Comparison of ENCODE assay signal across 1 cellular context in the genomic region with DNA sequence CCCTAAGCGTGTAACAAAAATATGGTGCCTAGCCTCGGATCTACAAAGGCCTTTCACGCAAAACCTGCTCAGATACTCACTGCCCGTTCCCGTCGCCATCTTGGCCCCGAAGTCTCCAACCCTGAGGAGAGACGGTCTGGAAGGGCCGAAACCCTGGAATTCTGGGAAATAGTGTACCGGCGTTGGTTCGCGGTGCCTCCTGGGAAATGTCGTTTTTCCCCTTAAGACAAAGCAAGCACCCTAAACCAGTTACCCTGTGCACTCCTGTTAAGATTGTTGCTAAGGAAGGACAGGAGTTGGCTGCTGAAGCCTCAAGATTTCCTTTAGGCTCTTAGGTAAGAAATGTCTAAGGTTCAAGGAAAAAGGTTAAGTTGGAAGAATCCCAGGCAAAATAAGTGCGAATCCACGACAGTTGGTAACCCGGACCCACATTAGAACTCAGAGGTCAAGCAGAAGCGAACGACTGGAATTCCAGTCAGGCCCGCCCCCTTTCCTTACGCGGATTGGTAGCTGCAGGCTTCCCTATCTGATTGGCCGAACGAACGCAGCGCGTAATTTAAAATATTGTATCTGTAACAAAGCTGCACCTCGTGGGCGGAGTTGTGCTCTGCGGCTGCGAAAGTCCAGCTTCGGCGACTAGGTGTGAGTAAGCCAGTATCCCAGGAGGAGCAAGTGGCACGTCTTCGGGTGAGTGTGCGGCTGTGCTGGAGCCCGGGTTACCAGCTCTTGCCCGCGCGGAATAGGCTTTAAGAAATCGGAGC.
TF ChIP-seq lines count a peak whose summit lies in the region.

A gene with protein sequence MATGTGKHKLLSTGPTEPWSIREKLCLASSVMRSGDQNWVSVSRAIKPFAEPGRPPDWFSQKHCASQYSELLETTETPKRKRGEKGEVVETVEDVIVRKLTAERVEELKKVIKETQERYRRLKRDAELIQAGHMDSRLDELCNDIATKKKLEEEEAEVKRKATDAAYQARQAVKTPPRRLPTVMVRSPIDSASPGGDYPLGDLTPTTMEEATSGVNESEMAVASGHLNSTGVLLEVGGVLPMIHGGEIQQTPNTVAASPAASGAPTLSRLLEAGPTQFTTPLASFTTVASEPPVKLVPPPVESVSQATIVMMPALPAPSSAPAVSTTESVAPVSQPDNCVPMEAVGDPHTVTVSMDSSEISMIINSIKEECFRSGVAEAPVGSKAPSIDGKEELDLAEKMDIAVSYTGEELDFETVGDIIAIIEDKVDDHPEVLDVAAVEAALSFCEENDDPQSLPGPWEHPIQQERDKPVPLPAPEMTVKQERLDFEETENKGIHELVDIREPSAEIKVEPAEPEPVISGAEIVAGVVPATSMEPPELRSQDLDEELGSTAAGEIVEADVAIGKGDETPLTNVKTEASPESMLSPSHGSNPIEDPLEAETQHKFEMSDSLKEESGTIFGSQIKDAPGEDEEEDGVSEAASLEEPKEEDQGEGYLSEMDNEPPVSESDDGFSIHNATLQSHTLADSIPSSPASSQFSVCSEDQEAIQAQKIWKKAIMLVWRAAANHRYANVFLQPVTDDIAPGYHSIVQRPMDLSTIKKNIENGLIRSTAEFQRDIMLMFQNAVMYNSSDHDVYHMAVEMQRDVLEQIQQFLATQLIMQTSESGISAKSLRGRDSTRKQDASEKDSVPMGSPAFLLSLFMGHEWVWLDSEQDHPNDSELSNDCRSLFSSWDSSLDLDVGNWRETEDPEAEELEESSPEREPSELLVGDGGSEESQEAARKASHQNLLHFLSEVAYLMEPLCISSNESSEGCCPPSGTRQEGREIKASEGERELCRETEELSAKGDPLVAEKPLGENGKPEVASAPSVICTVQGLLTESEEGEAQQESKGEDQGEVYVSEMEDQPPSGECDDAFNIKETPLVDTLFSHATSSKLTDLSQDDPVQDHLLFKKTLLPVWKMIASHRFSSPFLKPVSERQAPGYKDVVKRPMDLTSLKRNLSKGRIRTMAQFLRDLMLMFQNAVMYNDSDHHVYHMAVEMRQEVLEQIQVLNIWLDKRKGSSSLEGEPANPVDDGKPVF (minus strand): TSS at position 115 of the 761 bp plus-strand sequence. CDS start 16 bp downstream, at position 99.
A gene (plus strand): TSS at position 597 of the 761 bp plus-strand sequence. CDS start 569 bp downstream, outside the sequence.

TF ChIP-seq in GM12878, 131 proteins besides CTCF, POLR2A, EP300 and RAD21 (continued from another document and continues in another):
- TF ChIP-seq, protein P1, sequence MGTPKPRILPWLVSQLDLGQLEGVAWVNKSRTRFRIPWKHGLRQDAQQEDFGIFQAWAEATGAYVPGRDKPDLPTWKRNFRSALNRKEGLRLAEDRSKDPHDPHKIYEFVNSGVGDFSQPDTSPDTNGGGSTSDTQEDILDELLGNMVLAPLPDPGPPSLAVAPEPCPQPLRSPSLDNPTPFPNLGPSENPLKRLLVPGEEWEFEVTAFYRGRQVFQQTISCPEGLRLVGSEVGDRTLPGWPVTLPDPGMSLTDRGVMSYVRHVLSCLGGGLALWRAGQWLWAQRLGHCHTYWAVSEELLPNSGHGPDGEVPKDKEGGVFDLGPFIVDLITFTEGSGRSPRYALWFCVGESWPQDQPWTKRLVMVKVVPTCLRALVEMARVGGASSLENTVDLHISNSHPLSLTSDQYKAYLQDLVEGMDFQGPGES (IDR thresholded peaks at IDR 0.05) = peak; percentile 41; the same call in 1 of the 2 replicates
- TF ChIP-seq, protein P2, sequence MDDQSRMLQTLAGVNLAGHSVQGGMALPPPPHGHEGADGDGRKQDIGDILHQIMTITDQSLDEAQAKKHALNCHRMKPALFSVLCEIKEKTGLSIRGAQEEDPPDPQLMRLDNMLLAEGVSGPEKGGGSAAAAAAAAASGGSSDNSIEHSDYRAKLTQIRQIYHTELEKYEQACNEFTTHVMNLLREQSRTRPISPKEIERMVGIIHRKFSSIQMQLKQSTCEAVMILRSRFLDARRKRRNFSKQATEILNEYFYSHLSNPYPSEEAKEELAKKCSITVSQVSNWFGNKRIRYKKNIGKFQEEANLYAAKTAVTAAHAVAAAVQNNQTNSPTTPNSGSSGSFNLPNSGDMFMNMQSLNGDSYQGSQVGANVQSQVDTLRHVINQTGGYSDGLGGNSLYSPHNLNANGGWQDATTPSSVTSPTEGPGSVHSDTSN (IDR thresholded peaks at IDR 0.05; ENCODE audit: insufficient replicate concordance, low read depth, low read length) = no peak
- TF ChIP-seq MTA3 (IDR thresholded peaks at IDR 0.05; ENCODE audit: borderline replicate concordance, low read length) (no peak), CREM (IDR thresholded peaks at IDR 0.05; ENCODE audit: low read depth) (peak; percentile 69; the same call in 1 of the 2 replicates), STAT1 (conservative IDR thresholded peaks at IDR 0.05) (no peak), NR2C2 (IDR thresholded peaks at IDR 0.05; ENCODE audit: borderline replicate concordance, control insufficient read depth, insufficient read length, low read depth) (peak; percentile 78), ZZZ3 (IDR thresholded peaks at IDR 0.05; ENCODE audit: control insufficient read depth, insufficient read length, low read depth) (no peak), PAX5 (IDR thresholded peaks at IDR 0.05; ENCODE audit: borderline replicate concordance, low read depth, low read length) (no peak; the same call in 1 of the 2 replicates), SRF (IDR thresholded peaks at IDR 0.05; ENCODE audit: low read depth in 2 of 2, low read length in 2 of 2) (0 out of 4 replicates have a peak, but pooled peaks of 1 of the 2 experiments have one; percentile 5), BRCA1 (IDR thresholded peaks at IDR 0.05; ENCODE audit: low read depth, low read length) (no peak), NR2F1 (conservative IDR thresholded peaks at IDR 0.05) (peak; percentile 63), ZNF622 (IDR thresholded peaks at IDR 0.05) (no peak), STAT3 (IDR thresholded peaks at IDR 0.05; ENCODE audit: low read depth, low read length) (peak; percentile 60; the same call in 1 of the 2 replicates), CBFB (IDR thresholded peaks at IDR 0.05; ENCODE audit: low read depth) (no peak; the same call in 1 of the 2 replicates), MXI1 (IDR thresholded peaks at IDR 0.05; ENCODE audit: low read depth, low read length) (peak; percentile 100), TCF3 (IDR thresholded peaks at IDR 0.05; ENCODE audit: borderline replicate concordance, insufficient read depth, low read depth, low read length) (no peak), CREB1 (IDR thresholded peaks at IDR 0.05; ENCODE audit: low read depth) (peak; percentile 74), BACH1 (IDR thresholded peaks at IDR 0.05; ENCODE audit: borderline replicate concordance) (no peak), CEBPB (IDR thresholded peaks at IDR 0.05; ENCODE audit: borderline replicate concordance in 1 of 2, low read depth in 2 of 2, low read length in 2 of 2) (no peak), HDAC2 (IDR thresholded peaks at IDR 0.05) (peak; percentile 98)
- TF ChIP-seq, protein P3, sequence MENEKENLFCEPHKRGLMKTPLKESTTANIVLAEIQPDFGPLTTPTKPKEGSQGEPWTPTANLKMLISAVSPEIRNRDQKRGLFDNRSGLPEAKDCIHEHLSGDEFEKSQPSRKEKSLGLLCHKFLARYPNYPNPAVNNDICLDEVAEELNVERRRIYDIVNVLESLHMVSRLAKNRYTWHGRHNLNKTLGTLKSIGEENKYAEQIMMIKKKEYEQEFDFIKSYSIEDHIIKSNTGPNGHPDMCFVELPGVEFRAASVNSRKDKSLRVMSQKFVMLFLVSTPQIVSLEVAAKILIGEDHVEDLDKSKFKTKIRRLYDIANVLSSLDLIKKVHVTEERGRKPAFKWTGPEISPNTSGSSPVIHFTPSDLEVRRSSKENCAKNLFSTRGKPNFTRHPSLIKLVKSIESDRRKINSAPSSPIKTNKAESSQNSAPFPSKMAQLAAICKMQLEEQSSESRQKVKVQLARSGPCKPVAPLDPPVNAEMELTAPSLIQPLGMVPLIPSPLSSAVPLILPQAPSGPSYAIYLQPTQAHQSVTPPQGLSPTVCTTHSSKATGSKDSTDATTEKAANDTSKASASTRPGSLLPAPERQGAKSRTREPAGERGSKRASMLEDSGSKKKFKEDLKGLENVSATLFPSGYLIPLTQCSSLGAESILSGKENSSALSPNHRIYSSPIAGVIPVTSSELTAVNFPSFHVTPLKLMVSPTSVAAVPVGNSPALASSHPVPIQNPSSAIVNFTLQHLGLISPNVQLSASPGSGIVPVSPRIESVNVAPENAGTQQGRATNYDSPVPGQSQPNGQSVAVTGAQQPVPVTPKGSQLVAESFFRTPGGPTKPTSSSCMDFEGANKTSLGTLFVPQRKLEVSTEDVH (IDR thresholded peaks at IDR 0.05; ENCODE audit: low read depth, partially characterized antibody) = peak; percentile 79
- TF ChIP-seq, protein P4, sequence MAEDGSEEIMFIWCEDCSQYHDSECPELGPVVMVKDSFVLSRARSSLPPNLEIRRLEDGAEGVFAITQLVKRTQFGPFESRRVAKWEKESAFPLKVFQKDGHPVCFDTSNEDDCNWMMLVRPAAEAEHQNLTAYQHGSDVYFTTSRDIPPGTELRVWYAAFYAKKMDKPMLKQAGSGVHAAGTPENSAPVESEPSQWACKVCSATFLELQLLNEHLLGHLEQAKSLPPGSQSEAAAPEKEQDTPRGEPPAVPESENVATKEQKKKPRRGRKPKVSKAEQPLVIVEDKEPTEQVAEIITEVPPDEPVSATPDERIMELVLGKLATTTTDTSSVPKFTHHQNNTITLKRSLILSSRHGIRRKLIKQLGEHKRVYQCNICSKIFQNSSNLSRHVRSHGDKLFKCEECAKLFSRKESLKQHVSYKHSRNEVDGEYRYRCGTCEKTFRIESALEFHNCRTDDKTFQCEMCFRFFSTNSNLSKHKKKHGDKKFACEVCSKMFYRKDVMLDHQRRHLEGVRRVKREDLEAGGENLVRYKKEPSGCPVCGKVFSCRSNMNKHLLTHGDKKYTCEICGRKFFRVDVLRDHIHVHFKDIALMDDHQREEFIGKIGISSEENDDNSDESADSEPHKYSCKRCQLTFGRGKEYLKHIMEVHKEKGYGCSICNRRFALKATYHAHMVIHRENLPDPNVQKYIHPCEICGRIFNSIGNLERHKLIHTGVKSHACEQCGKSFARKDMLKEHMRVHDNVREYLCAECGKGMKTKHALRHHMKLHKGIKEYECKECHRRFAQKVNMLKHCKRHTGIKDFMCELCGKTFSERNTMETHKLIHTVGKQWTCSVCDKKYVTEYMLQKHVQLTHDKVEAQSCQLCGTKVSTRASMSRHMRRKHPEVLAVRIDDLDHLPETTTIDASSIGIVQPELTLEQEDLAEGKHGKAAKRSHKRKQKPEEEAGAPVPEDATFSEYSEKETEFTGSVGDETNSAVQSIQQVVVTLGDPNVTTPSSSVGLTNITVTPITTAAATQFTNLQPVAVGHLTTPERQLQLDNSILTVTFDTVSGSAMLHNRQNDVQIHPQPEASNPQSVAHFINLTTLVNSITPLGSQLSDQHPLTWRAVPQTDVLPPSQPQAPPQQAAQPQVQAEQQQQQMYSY (CRISPR knock-in tag; IDR thresholded peaks at IDR 0.05) = no peak
- TF ChIP-seq, protein P5, sequence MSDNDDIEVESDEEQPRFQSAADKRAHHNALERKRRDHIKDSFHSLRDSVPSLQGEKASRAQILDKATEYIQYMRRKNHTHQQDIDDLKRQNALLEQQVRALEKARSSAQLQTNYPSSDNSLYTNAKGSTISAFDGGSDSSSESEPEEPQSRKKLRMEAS (IDR thresholded peaks at IDR 0.05; ENCODE audit: low read depth, low read length) = peak; percentile 98
- TF ChIP-seq, protein P6, sequence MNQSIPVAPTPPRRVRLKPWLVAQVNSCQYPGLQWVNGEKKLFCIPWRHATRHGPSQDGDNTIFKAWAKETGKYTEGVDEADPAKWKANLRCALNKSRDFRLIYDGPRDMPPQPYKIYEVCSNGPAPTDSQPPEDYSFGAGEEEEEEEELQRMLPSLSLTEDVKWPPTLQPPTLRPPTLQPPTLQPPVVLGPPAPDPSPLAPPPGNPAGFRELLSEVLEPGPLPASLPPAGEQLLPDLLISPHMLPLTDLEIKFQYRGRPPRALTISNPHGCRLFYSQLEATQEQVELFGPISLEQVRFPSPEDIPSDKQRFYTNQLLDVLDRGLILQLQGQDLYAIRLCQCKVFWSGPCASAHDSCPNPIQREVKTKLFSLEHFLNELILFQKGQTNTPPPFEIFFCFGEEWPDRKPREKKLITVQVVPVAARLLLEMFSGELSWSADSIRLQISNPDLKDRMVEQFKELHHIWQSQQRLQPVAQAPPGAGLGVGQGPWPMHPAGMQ (IDR thresholded peaks at IDR 0.05; ENCODE audit: borderline replicate concordance) = no peak
- TF ChIP-seq, protein P7, sequence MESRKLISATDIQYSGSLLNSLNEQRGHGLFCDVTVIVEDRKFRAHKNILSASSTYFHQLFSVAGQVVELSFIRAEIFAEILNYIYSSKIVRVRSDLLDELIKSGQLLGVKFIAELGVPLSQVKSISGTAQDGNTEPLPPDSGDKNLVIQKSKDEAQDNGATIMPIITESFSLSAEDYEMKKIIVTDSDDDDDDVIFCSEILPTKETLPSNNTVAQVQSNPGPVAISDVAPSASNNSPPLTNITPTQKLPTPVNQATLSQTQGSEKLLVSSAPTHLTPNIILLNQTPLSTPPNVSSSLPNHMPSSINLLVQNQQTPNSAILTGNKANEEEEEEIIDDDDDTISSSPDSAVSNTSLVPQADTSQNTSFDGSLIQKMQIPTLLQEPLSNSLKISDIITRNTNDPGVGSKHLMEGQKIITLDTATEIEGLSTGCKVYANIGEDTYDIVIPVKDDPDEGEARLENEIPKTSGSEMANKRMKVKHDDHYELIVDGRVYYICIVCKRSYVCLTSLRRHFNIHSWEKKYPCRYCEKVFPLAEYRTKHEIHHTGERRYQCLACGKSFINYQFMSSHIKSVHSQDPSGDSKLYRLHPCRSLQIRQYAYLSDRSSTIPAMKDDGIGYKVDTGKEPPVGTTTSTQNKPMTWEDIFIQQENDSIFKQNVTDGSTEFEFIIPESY (IDR thresholded peaks at IDR 0.05) = no peak
- TF ChIP-seq, protein P8, sequence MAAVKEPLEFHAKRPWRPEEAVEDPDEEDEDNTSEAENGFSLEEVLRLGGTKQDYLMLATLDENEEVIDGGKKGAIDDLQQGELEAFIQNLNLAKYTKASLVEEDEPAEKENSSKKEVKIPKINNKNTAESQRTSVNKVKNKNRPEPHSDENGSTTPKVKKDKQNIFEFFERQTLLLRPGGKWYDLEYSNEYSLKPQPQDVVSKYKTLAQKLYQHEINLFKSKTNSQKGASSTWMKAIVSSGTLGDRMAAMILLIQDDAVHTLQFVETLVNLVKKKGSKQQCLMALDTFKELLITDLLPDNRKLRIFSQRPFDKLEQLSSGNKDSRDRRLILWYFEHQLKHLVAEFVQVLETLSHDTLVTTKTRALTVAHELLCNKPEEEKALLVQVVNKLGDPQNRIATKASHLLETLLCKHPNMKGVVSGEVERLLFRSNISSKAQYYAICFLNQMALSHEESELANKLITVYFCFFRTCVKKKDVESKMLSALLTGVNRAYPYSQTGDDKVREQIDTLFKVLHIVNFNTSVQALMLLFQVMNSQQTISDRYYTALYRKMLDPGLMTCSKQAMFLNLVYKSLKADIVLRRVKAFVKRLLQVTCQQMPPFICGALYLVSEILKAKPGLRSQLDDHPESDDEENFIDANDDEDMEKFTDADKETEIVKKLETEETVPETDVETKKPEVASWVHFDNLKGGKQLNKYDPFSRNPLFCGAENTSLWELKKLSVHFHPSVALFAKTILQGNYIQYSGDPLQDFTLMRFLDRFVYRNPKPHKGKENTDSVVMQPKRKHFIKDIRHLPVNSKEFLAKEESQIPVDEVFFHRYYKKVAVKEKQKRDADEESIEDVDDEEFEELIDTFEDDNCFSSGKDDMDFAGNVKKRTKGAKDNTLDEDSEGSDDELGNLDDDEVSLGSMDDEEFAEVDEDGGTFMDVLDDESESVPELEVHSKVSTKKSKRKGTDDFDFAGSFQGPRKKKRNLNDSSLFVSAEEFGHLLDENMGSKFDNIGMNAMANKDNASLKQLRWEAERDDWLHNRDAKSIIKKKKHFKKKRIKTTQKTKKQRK (IDR thresholded peaks at IDR 0.05; ENCODE audit: low read depth, low read length) = no peak
